6 cellular contexts compared by ENCODE assay signal in genomic region chr5:75116836-75117235, GRCh38.
"Had no signal": no experiment of that assay in that cellular context is flagged by ENCODE, and none has a peak within 500 bp of the region (broad histone marks: within the 10 kb centered on the region; RNA-seq: fewer than 3 reads in every experiment).

No MANE protein-coding gene starts in this region.

- DNase-seq: IMR-90, KBM-7, KG1 had no signal

- H3K27ac ChIP-seq: HL-60 had no signal

- H3K4me3 ChIP-seq: K562 had no signal

- ATAC-seq: K562 had no signal

- FAIRE-seq: HTR-8/SVneo, K562 had no signal
